24 cellular contexts compared by ENCODE assay signal in the genomic region with DNA sequence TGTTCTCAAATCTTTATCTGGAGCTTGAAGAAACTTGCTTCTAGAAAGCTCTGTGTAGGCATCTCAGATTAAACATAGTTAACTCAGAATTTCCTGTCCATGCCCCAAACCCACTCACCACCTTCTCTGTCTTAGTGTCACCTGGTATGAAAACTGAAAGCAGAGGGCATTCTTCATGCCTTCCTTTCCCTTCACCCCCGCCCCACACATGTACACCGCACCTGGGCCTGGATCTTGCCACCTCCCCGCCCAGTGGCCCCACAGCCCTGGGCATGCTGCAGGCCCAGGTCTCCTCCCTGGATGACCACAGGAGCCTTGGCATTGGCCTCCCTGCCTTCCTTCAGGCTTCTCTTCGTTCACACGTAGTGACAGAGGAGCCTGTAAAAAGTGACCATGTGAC. TPM values are rescaled to one million over a fixed set of nuclear protein-coding genes. Genes with fewer than 3 reads are reported as not detected.
DNase-seq lines count a peak whose midpoint lies in the region; ATAC-seq and TF ChIP-seq lines count a peak whose summit lies in the region.
"Had no signal": no experiment of that assay in that cellular context is flagged by ENCODE, and none has a peak within 500 bp of the region (broad histone marks: within the 10 kb centered on the region; RNA-seq: fewer than 3 reads in every experiment).

No MANE protein-coding gene starts in this region.

- TF ChIP-seq POLR2A in esophagus squamous epithelium (IDR thresholded peaks at IDR 0.05) = no peak

- H3K9me3 Mint-ChIP-seq in activated T-cell treated with anti-CD3 and anti-CD28 coated beads, Interleukin-2, amount 50 U/mL, for 72 hours = peaks cover 3 to 4% of the 10 kb centered on the region in 2 donors
- H3K9me3 Mint-ChIP-seq in endodermal cell = peaks cover 21% of the 10 kb centered on the region

- H3K27me3 ChIP-seq in endodermal cell (ENCODE audit: control insufficient read depth, insufficient read depth, low read length, poor library complexity, severe bottlenecking) = no peaks in the 10 kb centered on the region
- H3K27me3 ChIP-seq in esophagus squamous epithelium = peaks cover 0 to 17% (median 0%) of the 10 kb centered on the region in 4 donors

- H3K4me1 ChIP-seq in endodermal cell (ENCODE audit: control insufficient read depth, insufficient read depth, low read length) = no peaks in the 10 kb centered on the region
- H3K4me1 ChIP-seq in esophagus squamous epithelium = no peaks in the 10 kb centered on the region
- H3K4me1 ChIP-seq: Caco-2, parathyroid adenoma, stomach, transverse colon had no signal

- H3K4me3 ChIP-seq in endodermal cell (ENCODE audit: low read length) (no peak overlapping the region), esophagus squamous epithelium (no peak overlapping the region)
- H3K4me3 ChIP-seq: stomach, transverse colon had no signal

- peak; percentile 20 for DNase-seq in stimulated activated CD4-positive, alpha-beta T cell treated with anti-CD3 and anti-CD28 coated beads, Interleukin-4, amount 100 ng/mL, for 24 hours
- no peak for DNase-seq in stimulated activated CD4-positive, alpha-beta T cell treated with anti-CD3 and anti-CD28 coated beads, Interleukin-1b, Interleukin-23, amount 100 ng/mL, for 48 hours
- DNase-seq in activated T-cell treated with anti-CD3 and anti-CD28 coated beads, Interleukin-2, amount 50 U/mL, for 72 hours = peak; percentile 25 to 29
- DNase-seq in endodermal cell = peak; percentile 28
- DNase-seq in esophagus squamous epithelium (lab: John Stamatoyannopoulos, UW) = no peak
- no peak for DNase-seq in NK-92 treated with Interleukin-12 subunit alpha and Interleukin-12 subunit beta, amount 100 ng/mL, for 24 hours (lab: John Stamatoyannopoulos, UW)
- no peak for DNase-seq in hypothalamus (lab: John Stamatoyannopoulos, UW)
- DNase-seq: activated effector memory CD4-positive, alpha-beta T cell treated with anti-CD3 and anti-CD28 coated beads, Interleukin-2, amount 50 U/mL, for 16 hours; Caco-2; DND-41; effector memory CD4-positive, alpha-beta T cell; left cardiac atrium; mesenchymal stem cell; naive B cell; NCI-H1694; NCI-H774; PC-3; stomach; transverse colon had no signal

- H3K27me3 Mint-ChIP-seq in activated T-cell treated with anti-CD3 and anti-CD28 coated beads, Interleukin-2, amount 50 U/mL, for 72 hours (ENCODE audit: low read depth) = no peaks in the 10 kb centered on the region
- no peaks in the 10 kb centered on the region for H3K27me3 Mint-ChIP-seq in endodermal cell (ENCODE audit: insufficient read depth)

- peak overlapping the region; percentile 20 to 23 for H3K4me3 Mint-ChIP-seq in activated T-cell treated with anti-CD3 and anti-CD28 coated beads, Interleukin-2, amount 50 U/mL, for 72 hours
- H3K4me3 Mint-ChIP-seq in endodermal cell = no peak overlapping the region

- no peak for TF ChIP-seq CTCF in endodermal cell (conservative IDR thresholded peaks at IDR 0.05)
- TF ChIP-seq CTCF in esophagus squamous epithelium (IDR thresholded peaks at IDR 0.05) = no peak

- H3K36me3 Mint-ChIP-seq in activated T-cell treated with anti-CD3 and anti-CD28 coated beads, Interleukin-2, amount 50 U/mL, for 72 hours (ENCODE audit: insufficient read depth in 2 of 2) = peaks cover 1 to 4% of the 10 kb centered on the region in 2 donors
- no peaks in the 10 kb centered on the region for H3K36me3 Mint-ChIP-seq in endodermal cell (ENCODE audit: low read depth)
- H3K36me3 Mint-ChIP-seq: naive B cell had no signal

- no peaks in the 10 kb centered on the region for H3K36me3 ChIP-seq in endodermal cell (ENCODE audit: control insufficient read depth, insufficient read depth, low read length)
- no peaks in the 10 kb centered on the region for H3K36me3 ChIP-seq in esophagus squamous epithelium
- H3K36me3 ChIP-seq: stomach, transverse colon had no signal

- peaks cover 16% of the 10 kb centered on the region for H3K9me3 ChIP-seq in endodermal cell (ENCODE audit: control insufficient read depth, low read length)
- H3K9me3 ChIP-seq in esophagus squamous epithelium = no peaks in the 10 kb centered on the region

- no peak overlapping the region for H3K9ac ChIP-seq in endodermal cell (ENCODE audit: extremely low read depth, low read length, poor library complexity, severe bottlenecking)
- H3K9ac ChIP-seq: parathyroid adenoma had no signal

- ATAC-seq in activated T-cell treated with anti-CD3 and anti-CD28 coated beads, Interleukin-2, amount 50 U/mL, for 72 hours (replicated peaks in 1 of 2) = peak; percentile 85 to 98
- ATAC-seq in HG03095 (IDR thresholded peaks at IDR 0.05; ENCODE audit: unreplicated experiment) = no peak
- ATAC-seq: left cardiac atrium, PC-3, sciatic nerve had no signal

- intact Hi-C loops in esophagus squamous epithelium (cut with DNase I) = no loop called here

- peaks cover 16% of the 10 kb centered on the region for H3K4me1 Mint-ChIP-seq in activated T-cell treated with anti-CD3 and anti-CD28 coated beads, Interleukin-2, amount 50 U/mL, for 72 hours (ENCODE audit: low read depth)
- H3K4me1 Mint-ChIP-seq in endodermal cell = peaks cover 11% of the 10 kb centered on the region
- H3K4me1 Mint-ChIP-seq: naive B cell had no signal

- H3K27ac Mint-ChIP-seq in activated T-cell treated with anti-CD3 and anti-CD28 coated beads, Interleukin-2, amount 50 U/mL, for 72 hours = no peak overlapping the region
- no peak overlapping the region for H3K27ac Mint-ChIP-seq in endodermal cell

- WGBS in endodermal cell (ENCODE audit: insufficient coverage in 1 of 2, insufficient read length in 1 of 2), 2 experiments = 93 to 100% methylated on average over 3 to 5 of the region's 5 CpGs
- 81 to 94% methylated on average over 5 of the region's 5 CpGs for WGBS in esophagus squamous epithelium, 2 donors

- H3K27ac ChIP-seq in endodermal cell (ENCODE audit: low read depth, low read length) = no peak overlapping the region
- no peak overlapping the region for H3K27ac ChIP-seq in esophagus squamous epithelium
- H3K27ac ChIP-seq: parathyroid adenoma, stomach, transverse colon had no signal

RNA-seq across cellular contexts. Expression of a gene that starts 15.8 kb away (rescaled TPM):
- total RNA-seq in activated T-cell treated with anti-CD3 and anti-CD28 coated beads, Interleukin-2, amount 50 U/mL, for 72 hours = 1 to 10 TPM in 1 of 2 donors, under 1 TPM in 1; 0.36 to 1.1 TPM
- total RNA-seq in endodermal cell (not detected), esophagus squamous epithelium (not detected)
- not detected for polyA plus RNA-seq in endodermal cell (2013, experiment 1 of 2)
- polyA plus RNA-seq in endodermal cell (2013, experiment 2 of 2) = not detected
- total RNA-seq: activated CD8-positive, alpha-beta memory T cell treated with anti-CD3 and anti-CD28 coated beads for 36 hours; Caco-2; glomerular endothelial cell; left cardiac atrium; PC-3; sciatic nerve; stomach; transverse colon had no signal
- polyA plus RNA-seq: stomach had no signal

RNA-seq across cellular contexts. Expression of a gene that starts 39.8 kb away (rescaled TPM):
- total RNA-seq in activated T-cell treated with anti-CD3 and anti-CD28 coated beads, Interleukin-2, amount 50 U/mL, for 72 hours = 10 to 100 TPM; 75.1 to 99.4 TPM
- 10 to 100 TPM; 89.7 to 90.8 TPM for total RNA-seq in endodermal cell
- 85.0 TPM for polyA plus RNA-seq in endodermal cell (2013, experiment 1 of 2)
- 77.8 TPM for polyA plus RNA-seq in endodermal cell (2013, experiment 2 of 2)
- total RNA-seq in esophagus squamous epithelium = 10 to 100 TPM; 22.9 to 40.2 (median 30.2) TPM

Comparison
In these comparisons a context has a peak if more than half of its experiments do, and no peak if none do; other contexts are left out.
1. DNase-seq: peak in stimulated activated CD4-positive, alpha-beta T cell treated with anti-CD3 and anti-CD28 coated beads, Interleukin-4, amount 100 ng/mL, for 24 hours (single experiment), activated T-cell treated with anti-CD3 and anti-CD28 coated beads, Interleukin-2, amount 50 U/mL, for 72 hours (2 of 2) and endodermal cell (single experiment); none in stimulated activated CD4-positive, alpha-beta T cell treated with anti-CD3 and anti-CD28 coated beads, Interleukin-1b, Interleukin-23, amount 100 ng/mL, for 48 hours (single experiment), esophagus squamous epithelium (single experiment), NK-92 treated with Interleukin-12 subunit alpha and Interleukin-12 subunit beta, amount 100 ng/mL, for 24 hours (single experiment) and hypothalamus (0 of 51).